ENCODE assay signal across 2 cellular contexts in genomic region chr2:74436111-74436803, GRCh38.
TF ChIP-seq lines count a peak whose summit lies in the region.

No MANE protein-coding gene starts in this region.

TF ChIP-seq in IMR-90, 13 proteins besides CTCF, POLR2A, EP300 and RAD21:
- TF ChIP-seq USF2 (IDR thresholded peaks at IDR 0.05; ENCODE audit: low read depth, low read length), result no peak
- TF ChIP-seq RFX5 (IDR thresholded peaks at IDR 0.05; ENCODE audit: low read depth, low read length), result no peak
- TF ChIP-seq RCOR1 (IDR thresholded peaks at IDR 0.05; ENCODE audit: insufficient replicate concordance, low read length), result no peak
- no peak for TF ChIP-seq SMC3 (IDR thresholded peaks at IDR 0.05; ENCODE audit: low read depth, low read length)
- TF ChIP-seq MXI1 (IDR thresholded peaks at IDR 0.05; ENCODE audit: borderline replicate concordance, low read depth, low read length), result no peak
- no peak for TF ChIP-seq BHLHE40 (IDR thresholded peaks at IDR 0.05; ENCODE audit: low read depth, low read length)
- no peak for TF ChIP-seq CEBPB (IDR thresholded peaks at IDR 0.05; ENCODE audit: low read depth, low read length)
- no peak for TF ChIP-seq MAZ (IDR thresholded peaks at IDR 0.05; ENCODE audit: borderline replicate concordance, low read depth, low read length)
- no peak for TF ChIP-seq ELK1 (IDR thresholded peaks at IDR 0.05; ENCODE audit: borderline replicate concordance, low read depth, low read length)
- TF ChIP-seq NFE2L2 (IDR thresholded peaks at IDR 0.05; ENCODE audit: low read depth, low read length), result no peak
- TF ChIP-seq MAFK (IDR thresholded peaks at IDR 0.05; ENCODE audit: low read depth, low read length), result no peak
- TF ChIP-seq CHD1 (IDR thresholded peaks at IDR 0.05; ENCODE audit: low read depth, low read length), result no peak
- no peak for TF ChIP-seq FOS (IDR thresholded peaks at IDR 0.05; ENCODE audit: low read depth, low read length)

TF ChIP-seq in H1, 55 proteins besides CTCF, POLR2A, EP300 and RAD21:
- TF ChIP-seq JUND (IDR thresholded peaks at IDR 0.05; ENCODE audit: low read length) (no peak), YY1 (IDR thresholded peaks at IDR 0.05; ENCODE audit: low read depth, low read length) (no peak), FOSL1 (IDR thresholded peaks at IDR 0.05; ENCODE audit: insufficient read depth, low read depth, low read length) (no peak), PHF8 (conservative IDR thresholded peaks at IDR 0.05; ENCODE audit: low read depth, low read length) (no peak), SIX5 (IDR thresholded peaks at IDR 0.05; ENCODE audit: low read depth, low read length) (no peak), SP2 (IDR thresholded peaks at IDR 0.05; ENCODE audit: low read length) (no peak), POLR2AphosphoS5 (IDR thresholded peaks at IDR 0.05; ENCODE audit: low read depth, low read length) (no peak), E2F6 (IDR thresholded peaks at IDR 0.05) (no peak), ATF3 (IDR thresholded peaks at IDR 0.05; ENCODE audit: insufficient read depth, low read depth, low read length) (no peak), RXRA (IDR thresholded peaks at IDR 0.05; ENCODE audit: insufficient read depth, low read depth, low read length) (no peak), GABPA (IDR thresholded peaks at IDR 0.05; ENCODE audit: borderline replicate concordance, insufficient read depth, low read length) (no peak), RBBP5 (IDR thresholded peaks at IDR 0.05; ENCODE audit: borderline replicate concordance, low read depth, low read length) (no peak), HDAC2 (IDR thresholded peaks at IDR 0.05; ENCODE audit: borderline replicate concordance in 1 of 2, low read depth in 2 of 2, low read length in 2 of 2) (no peak), KDM1A (IDR thresholded peaks at IDR 0.05; ENCODE audit: borderline replicate concordance, low read length) (no peak), ZNF274 (IDR thresholded peaks at IDR 0.05; ENCODE audit: borderline replicate concordance, extremely low read depth, low read length) (no peak), RFX5 (IDR thresholded peaks at IDR 0.05; ENCODE audit: borderline replicate concordance, low read depth, low read length) (no peak), CTBP2 (IDR thresholded peaks at IDR 0.05; ENCODE audit: borderline replicate concordance, insufficient read depth, insufficient read length, low read length) (no peak), CEBPB (IDR thresholded peaks at IDR 0.05; ENCODE audit: low read depth, low read length) (no peak), TAF1 (IDR thresholded peaks at IDR 0.05; ENCODE audit: low read depth, low read length) (no peak)
- TF ChIP-seq, protein P1, sequence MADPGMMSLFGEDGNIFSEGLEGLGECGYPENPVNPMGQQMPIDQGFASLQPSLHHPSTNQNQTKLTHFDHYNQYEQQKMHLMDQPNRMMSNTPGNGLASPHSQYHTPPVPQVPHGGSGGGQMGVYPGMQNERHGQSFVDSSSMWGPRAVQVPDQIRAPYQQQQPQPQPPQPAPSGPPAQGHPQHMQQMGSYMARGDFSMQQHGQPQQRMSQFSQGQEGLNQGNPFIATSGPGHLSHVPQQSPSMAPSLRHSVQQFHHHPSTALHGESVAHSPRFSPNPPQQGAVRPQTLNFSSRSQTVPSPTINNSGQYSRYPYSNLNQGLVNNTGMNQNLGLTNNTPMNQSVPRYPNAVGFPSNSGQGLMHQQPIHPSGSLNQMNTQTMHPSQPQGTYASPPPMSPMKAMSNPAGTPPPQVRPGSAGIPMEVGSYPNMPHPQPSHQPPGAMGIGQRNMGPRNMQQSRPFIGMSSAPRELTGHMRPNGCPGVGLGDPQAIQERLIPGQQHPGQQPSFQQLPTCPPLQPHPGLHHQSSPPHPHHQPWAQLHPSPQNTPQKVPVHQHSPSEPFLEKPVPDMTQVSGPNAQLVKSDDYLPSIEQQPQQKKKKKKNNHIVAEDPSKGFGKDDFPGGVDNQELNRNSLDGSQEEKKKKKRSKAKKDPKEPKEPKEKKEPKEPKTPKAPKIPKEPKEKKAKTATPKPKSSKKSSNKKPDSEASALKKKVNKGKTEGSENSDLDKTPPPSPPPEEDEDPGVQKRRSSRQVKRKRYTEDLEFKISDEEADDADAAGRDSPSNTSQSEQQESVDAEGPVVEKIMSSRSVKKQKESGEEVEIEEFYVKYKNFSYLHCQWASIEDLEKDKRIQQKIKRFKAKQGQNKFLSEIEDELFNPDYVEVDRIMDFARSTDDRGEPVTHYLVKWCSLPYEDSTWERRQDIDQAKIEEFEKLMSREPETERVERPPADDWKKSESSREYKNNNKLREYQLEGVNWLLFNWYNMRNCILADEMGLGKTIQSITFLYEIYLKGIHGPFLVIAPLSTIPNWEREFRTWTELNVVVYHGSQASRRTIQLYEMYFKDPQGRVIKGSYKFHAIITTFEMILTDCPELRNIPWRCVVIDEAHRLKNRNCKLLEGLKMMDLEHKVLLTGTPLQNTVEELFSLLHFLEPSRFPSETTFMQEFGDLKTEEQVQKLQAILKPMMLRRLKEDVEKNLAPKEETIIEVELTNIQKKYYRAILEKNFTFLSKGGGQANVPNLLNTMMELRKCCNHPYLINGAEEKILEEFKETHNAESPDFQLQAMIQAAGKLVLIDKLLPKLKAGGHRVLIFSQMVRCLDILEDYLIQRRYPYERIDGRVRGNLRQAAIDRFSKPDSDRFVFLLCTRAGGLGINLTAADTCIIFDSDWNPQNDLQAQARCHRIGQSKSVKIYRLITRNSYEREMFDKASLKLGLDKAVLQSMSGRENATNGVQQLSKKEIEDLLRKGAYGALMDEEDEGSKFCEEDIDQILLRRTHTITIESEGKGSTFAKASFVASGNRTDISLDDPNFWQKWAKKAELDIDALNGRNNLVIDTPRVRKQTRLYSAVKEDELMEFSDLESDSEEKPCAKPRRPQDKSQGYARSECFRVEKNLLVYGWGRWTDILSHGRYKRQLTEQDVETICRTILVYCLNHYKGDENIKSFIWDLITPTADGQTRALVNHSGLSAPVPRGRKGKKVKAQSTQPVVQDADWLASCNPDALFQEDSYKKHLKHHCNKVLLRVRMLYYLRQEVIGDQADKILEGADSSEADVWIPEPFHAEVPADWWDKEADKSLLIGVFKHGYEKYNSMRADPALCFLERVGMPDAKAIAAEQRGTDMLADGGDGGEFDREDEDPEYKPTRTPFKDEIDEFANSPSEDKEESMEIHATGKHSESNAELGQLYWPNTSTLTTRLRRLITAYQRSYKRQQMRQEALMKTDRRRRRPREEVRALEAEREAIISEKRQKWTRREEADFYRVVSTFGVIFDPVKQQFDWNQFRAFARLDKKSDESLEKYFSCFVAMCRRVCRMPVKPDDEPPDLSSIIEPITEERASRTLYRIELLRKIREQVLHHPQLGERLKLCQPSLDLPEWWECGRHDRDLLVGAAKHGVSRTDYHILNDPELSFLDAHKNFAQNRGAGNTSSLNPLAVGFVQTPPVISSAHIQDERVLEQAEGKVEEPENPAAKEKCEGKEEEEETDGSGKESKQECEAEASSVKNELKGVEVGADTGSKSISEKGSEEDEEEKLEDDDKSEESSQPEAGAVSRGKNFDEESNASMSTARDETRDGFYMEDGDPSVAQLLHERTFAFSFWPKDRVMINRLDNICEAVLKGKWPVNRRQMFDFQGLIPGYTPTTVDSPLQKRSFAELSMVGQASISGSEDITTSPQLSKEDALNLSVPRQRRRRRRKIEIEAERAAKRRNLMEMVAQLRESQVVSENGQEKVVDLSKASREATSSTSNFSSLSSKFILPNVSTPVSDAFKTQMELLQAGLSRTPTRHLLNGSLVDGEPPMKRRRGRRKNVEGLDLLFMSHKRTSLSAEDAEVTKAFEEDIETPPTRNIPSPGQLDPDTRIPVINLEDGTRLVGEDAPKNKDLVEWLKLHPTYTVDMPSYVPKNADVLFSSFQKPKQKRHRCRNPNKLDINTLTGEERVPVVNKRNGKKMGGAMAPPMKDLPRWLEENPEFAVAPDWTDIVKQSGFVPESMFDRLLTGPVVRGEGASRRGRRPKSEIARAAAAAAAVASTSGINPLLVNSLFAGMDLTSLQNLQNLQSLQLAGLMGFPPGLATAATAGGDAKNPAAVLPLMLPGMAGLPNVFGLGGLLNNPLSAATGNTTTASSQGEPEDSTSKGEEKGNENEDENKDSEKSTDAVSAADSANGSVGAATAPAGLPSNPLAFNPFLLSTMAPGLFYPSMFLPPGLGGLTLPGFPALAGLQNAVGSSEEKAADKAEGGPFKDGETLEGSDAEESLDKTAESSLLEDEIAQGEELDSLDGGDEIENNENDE (IDR thresholded peaks at IDR 0.05; ENCODE audit: insufficient replicate concordance, low read length), result no peak
